In the genomic region with DNA sequence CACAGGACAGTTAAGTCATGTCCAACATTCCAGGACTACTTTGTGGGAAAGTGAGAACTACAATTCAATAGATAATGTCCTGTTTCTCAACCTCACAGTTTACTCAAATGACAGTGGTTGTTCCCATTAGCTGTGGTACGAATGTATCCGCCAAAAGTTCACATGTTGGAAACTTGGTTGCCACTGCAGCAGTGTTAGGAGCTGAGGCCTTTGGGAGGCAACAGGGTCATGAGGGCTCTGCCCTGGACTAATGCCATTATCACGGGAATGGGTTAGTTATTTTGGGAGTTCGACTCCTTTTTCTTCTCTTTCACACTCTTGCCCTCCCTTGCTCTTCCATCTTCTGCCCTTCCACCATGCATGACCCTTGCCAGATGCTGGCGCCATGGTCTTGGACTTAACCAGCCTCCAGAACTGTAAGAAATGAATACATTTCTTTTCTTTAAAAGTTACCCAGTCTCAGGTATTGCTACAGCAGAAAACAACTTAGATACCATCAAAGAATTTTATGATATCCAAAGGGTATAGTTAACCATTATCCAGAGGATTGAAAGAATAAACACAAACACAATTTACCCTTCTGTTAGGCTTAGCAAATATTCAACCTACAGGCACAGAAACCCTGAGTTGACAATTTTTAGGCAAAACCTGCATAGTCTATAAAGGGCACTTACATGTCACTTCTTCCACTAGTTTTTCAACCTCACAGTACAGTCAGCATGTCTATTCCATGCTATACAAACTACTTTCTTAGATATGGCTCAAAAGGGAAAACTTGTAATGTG, we compare ENCODE assay signal across 17 cellular contexts. TPM values are rescaled to one million over a fixed set of nuclear protein-coding genes. Genes with fewer than 3 reads are reported as not detected.
A peak's percentile ranks its signal among the peaks of the same experiment; 100 is the strongest.
DNase-seq lines count a peak whose midpoint lies in the region; ATAC-seq, FAIRE-seq and TF ChIP-seq lines count a peak whose summit lies in the region.
"Had no signal": no experiment of that assay in that cellular context is flagged by ENCODE, and none has a peak within 500 bp of the region (broad histone marks: within the 10 kb centered on the region; RNA-seq: fewer than 3 reads in every experiment).

No MANE protein-coding gene starts in this region.

- POLR2A ChIA-PET in GM12878 (lab: Charles Lee) = interaction anchor here (0.6 to 1.0 kb wide), 2 partner anchors 10 to 11 kb away, joined by 4 to 6 read pairs; partner anchors contain the start of gene C1orf52

- CTCF ChIA-PET in GM12878 (lab: Yijun Ruan, JAX) = interaction anchor here (1.3 to 10.6 kb wide), 6 partner anchors 9 to 324 kb away, joined by 3 to 229 read pairs (median 11); partner anchors contain the start of gene C1orf52

- peaks cover 41% of the 10 kb centered on the region for H3K4me1 ChIP-seq in left ventricle myocardium inferior
- no peaks in the 10 kb centered on the region for H3K4me1 ChIP-seq in GM12878 (ENCODE audit: control insufficient read depth, insufficient read depth, low read length)
- peaks cover 0 to 42% (median 15%) of the 10 kb centered on the region in 4 donors for H3K4me1 ChIP-seq in right lobe of liver
- H3K4me1 ChIP-seq: BE2C had no signal

- H3K27ac ChIP-seq in left ventricle myocardium inferior (replicated peaks) (no peak overlapping the region), GM12878 (ENCODE audit: control insufficient read depth, insufficient read depth) (no peak overlapping the region), right lobe of liver (peak overlapping the region in 2 of 3 donors; percentile 48 to 80)

- no peak for TF ChIP-seq RAD21 in GM12878 (IDR thresholded peaks at IDR 0.05; ENCODE audit: insufficient read depth, low read depth, low read length)

- H3K4me2 ChIP-seq in GM12878 (ENCODE audit: control insufficient read depth, insufficient read depth) = 0 out of 2 replicates have a peak overlapping the region, but pooled peaks have one; percentile 23

- WGBS in GM12878 (ENCODE audit: insufficient coverage, insufficient replicate concordance, low lambda C conversion rate, missing lambda C conversion rate) = 100% methylated on average over 5 of the region's 5 CpGs
- WGBS in right lobe of liver (ENCODE audit: insufficient coverage, low coverage, low lambda C conversion rate, missing lambda C conversion rate) = 32% methylated on average over 5 of the region's 5 CpGs

- no peak overlapping the region for H3K9ac ChIP-seq in GM12878 (ENCODE audit: control insufficient read depth, insufficient read depth, low read length)

- ATAC-seq in Right ventricle myocardium superior (ENCODE audit: poor library complexity) (peak; percentile 13), GM12878 (no peak), right lobe of liver (peak; percentile 77 to 91 (median 88)), HG02763 (IDR thresholded peaks at IDR 0.05; ENCODE audit: unreplicated experiment) (no peak)
- ATAC-seq: Panc1, Right ventricle myocardium inferior had no signal

- peaks cover 38% of the 10 kb centered on the region for H3K79me2 ChIP-seq in GM12878 (ENCODE audit: control insufficient read depth, insufficient read depth, low read length)

- no peak for TF ChIP-seq EP300 in GM12878 (IDR thresholded peaks at IDR 0.05; ENCODE audit: borderline replicate concordance in 1 of 2, control insufficient read depth in 1 of 2, low read depth in 2 of 2, low read length in 2 of 2)

- no peak for FAIRE-seq in GM12878 (lab: Jason Lieb, UNC)

- SMC1A ChIA-PET in GM12878 (lab: Charles Lee; ENCODE audit: uncharacterized antibody, unreplicated experiment) = interaction anchor here (0.9 to 1.5 kb wide), 2 partner anchors 10 to 487 kb away, joined by 3 to 9 read pairs; partner anchors contain the start of gene C1orf52

- intact Hi-C loops in Right ventricle myocardium superior (cut with DNase I) = no loop called here
- intact Hi-C loops in left ventricle myocardium inferior (cut with micrococcal nuclease) = no loop called here
- intact Hi-C loops in GM12878 (cut with micrococcal nuclease; ENCODE audit: unreplicated experiment) = no loop called here
- intact Hi-C loops in right lobe of liver (cut with DNase I) = no loop called here

- H2AFZ ChIP-seq in GM12878 (ENCODE audit: control insufficient read depth, low read depth, low read length) = no peak overlapping the region

- H3K4me3 ChIP-seq in left ventricle myocardium inferior (no peak overlapping the region), GM12878 (no peak overlapping the region), right lobe of liver (peak overlapping the region in 1 of 3 donors; percentile 4)

- H3K9me3 ChIP-seq in left ventricle myocardium inferior (replicated peaks) (no peaks in the 10 kb centered on the region), GM12878 (replicated peaks; ENCODE audit: control insufficient read depth, insufficient read depth, low read length) (no peaks in the 10 kb centered on the region), right lobe of liver (no peaks in the 10 kb centered on the region)
- H3K9me3 ChIP-seq: BE2C had no signal

- no peak for DNase-seq in Right ventricle myocardium superior
- no peak for DNase-seq in left ventricle myocardium inferior
- no peak for DNase-seq in GM12878 (ENCODE audit: low read depth, low spot score)
- no peak for DNase-seq in right lobe of liver
- no peak for DNase-seq in medulla oblongata (ENCODE audit: extremely low spot score)
- no peak for DNase-seq in NOMO-1 treated with dmso at 0.1 percent for 144 hours (lab: John Stamatoyannopoulos, UW; ENCODE audit: unreplicated experiment)
- DNase-seq: BE2C, DMS 273 treated with DMSO at 0.1 percent for 48 hours, H9, NCI-H1417, NCI-H1930, NCI-H2171, NCI-H446 treated with DMSO at 0.1 percent for 48 hours, NCI-H774 had no signal

- TF ChIP-seq POLR2A in GM12878 (IDR thresholded peaks at IDR 0.05; ENCODE audit: low read depth, low read length) (no peak), right lobe of liver (IDR thresholded peaks at IDR 0.05) (no peak)

- H3K27me3 ChIP-seq in left ventricle myocardium inferior (ENCODE audit: low read depth) (no peaks in the 10 kb centered on the region), GM12878 (replicated peaks in 1 of 2; ENCODE audit: control insufficient read depth in 2 of 2, insufficient read depth in 2 of 2, low read length in 1 of 2) (no peaks in the 10 kb centered on the region), right lobe of liver (no peaks in the 10 kb centered on the region)
- H3K27me3 ChIP-seq: BE2C had no signal

- H4K20me1 ChIP-seq in GM12878 (ENCODE audit: control insufficient read depth, insufficient read depth) = no peaks in the 10 kb centered on the region

- RAD21 ChIA-PET in GM12878 (lab: Charles Lee; ENCODE audit: unreplicated experiment) = interaction anchor here (1.8 kb wide), 1 partner anchor 9 kb away, joined by 6 read pairs; the partner anchor contains the start of gene C1orf52

- in situ Hi-C loops in GM12878 (cut with MboI) = no loop called here

- H3K36me3 ChIP-seq in left ventricle myocardium inferior = peaks cover 73% of the 10 kb centered on the region
- H3K36me3 ChIP-seq in GM12878 (ENCODE audit: control insufficient read depth in 2 of 2, insufficient read depth in 2 of 2, low read length in 1 of 2) = peaks cover 0 to 21% of the 10 kb centered on the region in 2 experiments; a peak in 3 of 4 replicates
- peaks cover 3 to 34% (median 8%) of the 10 kb centered on the region in 4 donors for H3K36me3 ChIP-seq in right lobe of liver
- H3K36me3 ChIP-seq: BE2C had no signal

- TF ChIP-seq CTCF in left ventricle myocardium inferior (IDR thresholded peaks at IDR 0.05; ENCODE audit: borderline replicate concordance) (no peak), GM12878 (IDR thresholded peaks at IDR 0.05 in 2 of 3, conservative IDR thresholded peaks at IDR 0.05 in 1 of 3; ENCODE audit: control insufficient read depth in 2 of 3, extremely low read depth in 1 of 3, insufficient read depth in 1 of 3, low read depth in 3 of 3, low read length in 3 of 3) (no peak), right lobe of liver (IDR thresholded peaks at IDR 0.05) (no peak)

- BruUV-seq in GM12878 (replicated peaks; lab: Mats Ljungman, UMichigan) = no TSS peak

RNA-seq across cellular contexts. Expression of gene BCL10, which starts 7.4 kb away (rescaled TPM):
- 7.9 TPM for total RNA-seq in Right ventricle myocardium superior
- total RNA-seq in left ventricle myocardium inferior = 7.8 TPM
- total RNA-seq in GM12878 (2013; cell fraction: nucleolus; rRNA removed) = 45.2 and 45.4 TPM in 2 replicates
- total RNA-seq in GM12878 (2014; rRNA removed) = 20.0 and 22.6 TPM in 2 replicates
- 21.7 and 23.7 TPM in 2 replicates for total RNA-seq in GM12878 (2014; rRNA removed; fragmentation: Illumina TruSeq; extraction: Trizol)
- 25.3 and 28.1 TPM in 2 replicates for total RNA-seq in GM12878 (2021)
- polyA plus RNA-seq in GM12878 (2011; ENCODE audit: low read depth) = 8.6 TPM
- polyA plus RNA-seq in GM12878 (2011; rRNA removed) = 17.8 and 22.3 TPM in 2 replicates
- polyA plus RNA-seq in GM12878 (2011; cell fraction: cytosol; rRNA removed) = 9.8 and 10.1 TPM in 2 replicates
- polyA plus RNA-seq in GM12878 (2011; cell fraction: nucleus; rRNA removed) = 8.8 TPM in 2 replicates
- 11.7 and 16.2 TPM in 2 replicates for polyA plus RNA-seq in GM12878 (2012)
- polyA plus RNA-seq in GM12878 (2014; fragmentation: Illumina TruSeq; extraction: Trizol) = 18.3 and 21.1 TPM in 2 replicates
- polyA plus RNA-seq in GM12878 (2014; fragmentation: Nextera tagmentation; extraction: Ambion mirVana) = 10 to 100 TPM; 16.7 to 19.0 TPM
- 10.6 and 11.8 TPM in 2 replicates for polyA plus RNA-seq in GM12878 (2014; rRNA removed)
- 10 to 100 TPM; 26.8 to 35.2 TPM for polyA plus RNA-seq in GM12878 (2016; fragmentation: Nextera tagmentation; extraction: Ambion mirVana)
- 28.8 and 29.7 TPM in 2 replicates for polyA minus RNA-seq in GM12878 (2011; rRNA and poly(A)+ RNA removed)
- polyA minus RNA-seq in GM12878 (2011; cell fraction: cytosol; rRNA and poly(A)+ RNA removed) = 12.2 and 12.8 TPM in 2 replicates
- polyA minus RNA-seq in GM12878 (2011; cell fraction: nucleus; rRNA and poly(A)+ RNA removed) = 46.5 and 60.1 TPM in 2 replicates
- 10 to 100 TPM in 2 of 6 experiments, 1 to 10 TPM in 4; 7.3 to 14.1 (median 9.1) TPM for total RNA-seq in right lobe of liver

RNA-seq across cellular contexts. Expression of gene C1orf52, which starts 9.5 kb away (rescaled TPM):
- total RNA-seq in Right ventricle myocardium superior = 17.8 TPM
- 18.5 TPM for total RNA-seq in left ventricle myocardium inferior
- 27.3 and 46.0 TPM in 2 replicates for total RNA-seq in GM12878 (2013; cell fraction: nucleolus; rRNA removed)
- 20.4 and 26.8 TPM in 2 replicates for total RNA-seq in GM12878 (2014; rRNA removed)
- 16.4 and 16.6 TPM in 2 replicates for total RNA-seq in GM12878 (2014; rRNA removed; fragmentation: Illumina TruSeq; extraction: Trizol)
- 13.8 and 16.8 TPM in 2 replicates for total RNA-seq in GM12878 (2021)
- 8.3 TPM for polyA plus RNA-seq in GM12878 (2011; ENCODE audit: low read depth)
- 22.9 and 34.8 TPM in 2 replicates for polyA plus RNA-seq in GM12878 (2011; rRNA removed)
- polyA plus RNA-seq in GM12878 (2011; cell fraction: cytosol; rRNA removed) = 15.5 and 23.5 TPM in 2 replicates
- polyA plus RNA-seq in GM12878 (2011; cell fraction: nucleus; rRNA removed) = 29.2 and 30.7 TPM in 2 replicates
- 18.7 and 19.6 TPM in 2 replicates for polyA plus RNA-seq in GM12878 (2012)
- 12.8 and 15.1 TPM in 2 replicates for polyA plus RNA-seq in GM12878 (2014; fragmentation: Illumina TruSeq; extraction: Trizol)
- polyA plus RNA-seq in GM12878 (2014; fragmentation: Nextera tagmentation; extraction: Ambion mirVana) = 10 to 100 TPM in 1 of 2 experiments, 1 to 10 TPM in 1; 9.4 to 17.1 TPM
- polyA plus RNA-seq in GM12878 (2014; rRNA removed) = 18.1 and 27.3 TPM in 2 replicates
- 10 to 100 TPM; 37.6 to 39.5 TPM for polyA plus RNA-seq in GM12878 (2016; fragmentation: Nextera tagmentation; extraction: Ambion mirVana)
- 6.2 and 15.9 TPM in 2 replicates for polyA minus RNA-seq in GM12878 (2011; rRNA and poly(A)+ RNA removed)
- 5.6 and 14.2 TPM in 2 replicates for polyA minus RNA-seq in GM12878 (2011; cell fraction: cytosol; rRNA and poly(A)+ RNA removed)
- 10.6 and 15.5 TPM in 2 replicates for polyA minus RNA-seq in GM12878 (2011; cell fraction: nucleus; rRNA and poly(A)+ RNA removed)
- total RNA-seq in right lobe of liver = 1 to 10 TPM; 4.7 to 8.0 (median 6.7) TPM

Comparison
In these comparisons a context has a peak if more than half of its experiments do, and no peak if none do; other contexts are left out.
1. ATAC-seq: peak in Right ventricle myocardium superior (single experiment) and right lobe of liver (4 of 4); none in GM12878 (single experiment) and HG02763 (single experiment).
2. H3K27ac ChIP-seq: peak in right lobe of liver (2 of 3); none in left ventricle myocardium inferior (single experiment) and GM12878 (single experiment).